Comparison of ENCODE assay signal across 18 cellular contexts in genomic region chrX:125439194-125439849, GRCh38.
DNase-seq lines count a peak whose midpoint lies in the region; FAIRE-seq and TF ChIP-seq lines count a peak whose summit lies in the region.
"Had no signal": no experiment of that assay in that cellular context is flagged by ENCODE, and none has a peak within 500 bp of the region (broad histone marks: within the 10 kb centered on the region; RNA-seq: fewer than 3 reads in every experiment).

No MANE protein-coding gene starts in this region.

- H2BK12ac ChIP-seq in H9 (ENCODE audit: insufficient read length, low read depth, low read length) (no peak overlapping the region), H1 (ENCODE audit: low read depth, low read length) (no peak overlapping the region)

- CTCF ChIA-PET in H1 (lab: Charles Lee; ENCODE audit: partially characterized antibody), result interaction anchor here (0.8 to 2.2 kb wide), 3 partner anchors 308 to 701 kb away, joined by 3 to 9 read pairs (median 4); no protein-coding TSS in a partner anchor

- no peaks in the 10 kb centered on the region for H3K79me1 ChIP-seq in H9 (ENCODE audit: insufficient read depth, low read depth, low read length, poor library complexity, severe bottlenecking)
- H3K79me1 ChIP-seq in H1 (ENCODE audit: low read depth, low read length), result no peaks in the 10 kb centered on the region
- H3K79me1 ChIP-seq in mesendoderm (ENCODE audit: low read length), result no peaks in the 10 kb centered on the region

- H3K4me1 ChIP-seq in H9 (ENCODE audit: insufficient read depth, low read length) (no peaks in the 10 kb centered on the region), H1 (replicated peaks in 1 of 4; ENCODE audit: control insufficient read depth in 3 of 4, insufficient read depth in 4 of 4, low read length in 3 of 4) (no peaks in the 10 kb centered on the region), mesendoderm (ENCODE audit: control insufficient read depth, low read depth, low read length) (no peaks in the 10 kb centered on the region)

- TF ChIP-seq CTCF in H9 (conservative IDR thresholded peaks at IDR 0.05) (peak; percentile 60; the same call in 2 of the 3 replicates), H1 (IDR thresholded peaks at IDR 0.05; ENCODE audit: control extremely low read depth in 1 of 3, insufficient read depth in 1 of 3, low read depth in 1 of 3, low read length in 3 of 3) (peak in 2 of 3 experiments; percentile 18 to 45; a peak in 2 of 4 replicates)

- H3K4me2 ChIP-seq in H9 (ENCODE audit: insufficient read depth, insufficient read length, low read length), result no peak overlapping the region
- H3K4me2 ChIP-seq in H1 (ENCODE audit: insufficient read depth in 1 of 2, low read depth in 2 of 2, low read length in 2 of 2), result no peak overlapping the region
- no peak overlapping the region for H3K4me2 ChIP-seq in mesendoderm (ENCODE audit: low read length)

- H3K56ac ChIP-seq in H9 (ENCODE audit: insufficient read length, low read depth, low read length), result no peak overlapping the region
- no peak overlapping the region for H3K56ac ChIP-seq in H1 (replicated peaks; ENCODE audit: insufficient read length, low read depth, low read length)
- no peak overlapping the region for H3K56ac ChIP-seq in mesendoderm (ENCODE audit: low read length)

- H2BK120ac ChIP-seq in H9 (ENCODE audit: low read depth, low read length, poor library complexity, severe bottlenecking) (no peak overlapping the region), H1 (replicated peaks; ENCODE audit: low read depth, low read length) (no peak overlapping the region), mesendoderm (ENCODE audit: low read depth, low read length) (no peak overlapping the region)

- H3K79me2 ChIP-seq in H9 (ENCODE audit: insufficient read depth, low read length) (no peaks in the 10 kb centered on the region), H1 (ENCODE audit: control insufficient read depth in 1 of 2, insufficient read depth in 2 of 2, low read length in 2 of 2) (no peaks in the 10 kb centered on the region), mesendoderm (ENCODE audit: control insufficient read depth, insufficient read depth, low read length) (no peaks in the 10 kb centered on the region)

- H3K4ac ChIP-seq in H9 (ENCODE audit: low read depth, low read length), result no peak overlapping the region
- H3K4ac ChIP-seq in H1 (replicated peaks; ENCODE audit: insufficient read length, low read depth, low read length), result no peak overlapping the region
- H3K4ac ChIP-seq in mesendoderm (ENCODE audit: low read depth, low read length), result no peak overlapping the region

- WGBS in H9 (ENCODE audit: extremely low coverage, insufficient read length, low lambda C conversion rate), result no CpG with 5 or more reads among the region's 3 CpGs
- WGBS in H1 (ENCODE audit: extremely low coverage in 1 of 2, insufficient coverage in 1 of 2, insufficient read length in 1 of 2, insufficient replicate concordance in 2 of 2, low coverage in 1 of 2, low lambda C conversion rate in 2 of 2, missing lambda C conversion rate in 1 of 2), 2 experiments, result 100% methylated on average over 3 of the region's 3 CpGs; no CpG with 5 or more reads in 1 of the 2 experiments
- no CpG with 5 or more reads among the region's 3 CpGs for WGBS in mesendoderm (ENCODE audit: extremely low coverage, insufficient coverage, low lambda C conversion rate)

- H4K20me1 ChIP-seq in H9 (ENCODE audit: control insufficient read depth, insufficient read depth, insufficient read length) (no peaks in the 10 kb centered on the region), H1 (replicated peaks in 1 of 2; ENCODE audit: control insufficient read depth in 1 of 2, insufficient read depth in 2 of 2, low read length in 2 of 2) (no peaks in the 10 kb centered on the region)

- H4K91ac ChIP-seq in H9 (ENCODE audit: insufficient read length, low read depth, low read length) (no peak overlapping the region), H1 (replicated peaks; ENCODE audit: insufficient read length, low read length) (no peak overlapping the region)

- peaks cover 17 to 37% of the 10 kb centered on the region in 2 experiments; a peak in 4 of 5 replicates for H3K9me3 Mint-ChIP-seq in H9
- H3K9me3 Mint-ChIP-seq: CD4-positive, alpha-beta memory T cell had no signal

- H3K18ac ChIP-seq in H9 (ENCODE audit: insufficient read length, low read depth, low read length) (no peak overlapping the region), H1 (ENCODE audit: extremely low read depth, low read length) (no peak overlapping the region), mesendoderm (ENCODE audit: low read length) (no peak overlapping the region)

- no peak overlapping the region for H3K9ac ChIP-seq in H9 (ENCODE audit: extremely low read depth, insufficient read length, low read length)
- H3K9ac ChIP-seq in H1 (replicated peaks in 1 of 4; ENCODE audit: extremely low read depth in 1 of 4, low read depth in 3 of 4, low read length in 3 of 4), result no peak overlapping the region
- H3K9ac ChIP-seq in mesendoderm (ENCODE audit: low read length), result no peak overlapping the region

- H3K27ac Mint-ChIP-seq in H9, result no peak overlapping the region
- H3K27ac Mint-ChIP-seq: B cell; CD4-positive, alpha-beta memory T cell; IgD-negative memory B cell had no signal

- no peak overlapping the region for H2AK5ac ChIP-seq in H9 (ENCODE audit: insufficient read length, low read length)
- H2AK5ac ChIP-seq in H1 (ENCODE audit: low read depth, low read length), result no peak overlapping the region
- no peak overlapping the region for H2AK5ac ChIP-seq in mesendoderm (ENCODE audit: low read length)

- no peak overlapping the region for H3K4me3 Mint-ChIP-seq in H9
- H3K4me3 Mint-ChIP-seq: B cell; CD4-positive, alpha-beta memory T cell had no signal

- 0 out of 4 replicates have a peak, but pooled peaks cover 0 to 2% of the 10 kb centered on the region in 2 experiments for H3K4me1 Mint-ChIP-seq in H9
- H3K4me1 Mint-ChIP-seq: B cell; CD4-positive, alpha-beta memory T cell; IgD-negative memory B cell had no signal

- POLR2A ChIA-PET in H1 (lab: Charles Lee; ENCODE audit: partially characterized antibody), result no interaction called here

- H3K36me3 ChIP-seq in H1 (ENCODE audit: control insufficient read depth in 2 of 4, insufficient read depth in 4 of 4, low read length in 3 of 4) (no peaks in the 10 kb centered on the region), mesendoderm (ENCODE audit: control insufficient read depth, insufficient read depth, low read length) (no peaks in the 10 kb centered on the region)

- H3K23ac ChIP-seq in H9 (ENCODE audit: insufficient read length, low read depth, low read length) (no peak overlapping the region), H1 (ENCODE audit: insufficient read length) (no peak overlapping the region), mesendoderm (ENCODE audit: low read length) (no peak overlapping the region)

- no peak overlapping the region for H3K14ac ChIP-seq in H9 (ENCODE audit: insufficient read depth, low read length)
- H3K14ac ChIP-seq in H1 (ENCODE audit: insufficient read length), result no peak overlapping the region

- H2BK20ac ChIP-seq in H9 (ENCODE audit: low read depth, low read length, poor library complexity, severe bottlenecking), result no peak overlapping the region
- no peak overlapping the region for H2BK20ac ChIP-seq in H1 (ENCODE audit: low read length)

- peaks cover 2 to 20% (median 20%) of the 10 kb centered on the region in 3 experiments for H3K36me3 Mint-ChIP-seq in H9 (ENCODE audit: insufficient read depth in 1 of 3, low read depth in 3 of 3)
- H3K36me3 Mint-ChIP-seq: CD4-positive, alpha-beta memory T cell; IgD-negative memory B cell had no signal

- TF ChIP-seq EP300 in H1 (IDR thresholded peaks at IDR 0.05; ENCODE audit: borderline replicate concordance in 1 of 2, low read depth in 2 of 2, low read length in 2 of 2), result no peak

- no peak overlapping the region for H4K8ac ChIP-seq in H9 (replicated peaks; ENCODE audit: insufficient read length, low read depth, low read length)
- no peak overlapping the region for H4K8ac ChIP-seq in H1 (ENCODE audit: extremely low read depth, insufficient read depth, low read length)
- no peak overlapping the region for H4K8ac ChIP-seq in mesendoderm (ENCODE audit: low read depth, low read length)

- peaks cover under 1% of the 10 kb centered on the region for H3K9me3 ChIP-seq in H9 (ENCODE audit: control insufficient read depth, low read depth, low read length)
- H3K9me3 ChIP-seq in H1 (ENCODE audit: insufficient read depth in 2 of 2, low read depth in 1 of 2, low read length in 1 of 2), result no peaks in the 10 kb centered on the region

- no peak overlapping the region for H2BK15ac ChIP-seq in H9 (ENCODE audit: low read depth, low read length)
- no peak overlapping the region for H2BK15ac ChIP-seq in H1 (ENCODE audit: low read length)
- no peak overlapping the region for H2BK15ac ChIP-seq in mesendoderm (replicated peaks; ENCODE audit: low read depth)

- no peak overlapping the region for H3K27ac ChIP-seq in H9 (ENCODE audit: insufficient read length, low read depth, low read length)
- no peak overlapping the region for H3K27ac ChIP-seq in H1 (ENCODE audit: low read depth, low read length)
- no peak overlapping the region for H3K27ac ChIP-seq in mesendoderm (ENCODE audit: low read depth, low read length)
- H3K27ac ChIP-seq: SK-N-MC had no signal

- H3K4me3 ChIP-seq in H1 (ENCODE audit: extremely low read depth in 1 of 4, insufficient read depth in 2 of 4, low read depth in 3 of 4, low read length in 4 of 4), result no peak overlapping the region
- H3K4me3 ChIP-seq in mesendoderm (ENCODE audit: low read length), result no peak overlapping the region
- H3K4me3 ChIP-seq: SK-N-MC had no signal

- no peak for DNase-seq in H9
- peak; percentile 89 for DNase-seq in OCI-M1 (lab: John Stamatoyannopoulos, UW)
- no peak for DNase-seq in H1 (ENCODE audit: low read depth in 1 of 2, low spot score in 2 of 2)
- peak; percentile 28 for DNase-seq in mesendoderm
- no peak for DNase-seq in NCI-H446 (lab: John Stamatoyannopoulos, UW)
- DNase-seq in cerebellar cortex (ENCODE audit: low spot score), result no peak
- DNase-seq in NCI-H2081 (lab: John Stamatoyannopoulos, UW), result no peak
- DNase-seq: CD4-positive, alpha-beta memory T cell; DMS79 treated with DMSO at 0.1 percent for 48 hours; NCI-H1417 treated with DMSO at 0.1 percent for 48 hours; NCI-H1930; NCI-H2171; NCI-H446 treated with DMSO at 0.1 percent for 48 hours had no signal

- H2AFZ ChIP-seq in H9 (ENCODE audit: low read length) (no peak overlapping the region), H1 (ENCODE audit: low read length) (no peak overlapping the region)

- H3K27me3 ChIP-seq in H9 (ENCODE audit: insufficient read depth, low read length) (no peaks in the 10 kb centered on the region), H1 (replicated peaks in 1 of 4; ENCODE audit: control insufficient read depth in 3 of 4, extremely low read depth in 1 of 4, insufficient read depth in 3 of 4, low read length in 3 of 4) (no peaks in the 10 kb centered on the region), mesendoderm (ENCODE audit: insufficient read depth, low read length, poor library complexity) (no peaks in the 10 kb centered on the region)

- no peak overlapping the region for H2BK5ac ChIP-seq in H9 (ENCODE audit: insufficient read length, low read length)
- no peak overlapping the region for H2BK5ac ChIP-seq in H1 (ENCODE audit: low read depth, low read length)
- no peak overlapping the region for H2BK5ac ChIP-seq in mesendoderm (ENCODE audit: low read length)

- TF ChIP-seq POLR2A in H1 (IDR thresholded peaks at IDR 0.05; ENCODE audit: control extremely low read depth in 1 of 2, low read depth in 2 of 2, low read length in 2 of 2), result no peak

- peak; percentile 98 for FAIRE-seq in H1 (lab: Jason Lieb, UNC)
- FAIRE-seq: G401.6, HTR-8/SVneo had no signal

- no peaks in the 10 kb centered on the region for H3K27me3 Mint-ChIP-seq in H9 (ENCODE audit: low read depth)
- H3K27me3 Mint-ChIP-seq: B cell had no signal

- no peaks in the 10 kb centered on the region for H3K23me2 ChIP-seq in H9 (ENCODE audit: insufficient read length, low read depth, low read length, poor library complexity, severe bottlenecking)
- no peaks in the 10 kb centered on the region for H3K23me2 ChIP-seq in H1 (ENCODE audit: low read depth, low read length)

- H4K5ac ChIP-seq in H9 (ENCODE audit: insufficient read length, low read depth, low read length), result no peak overlapping the region
- no peak overlapping the region for H4K5ac ChIP-seq in H1 (ENCODE audit: insufficient read length, low read depth, low read length)
- no peak overlapping the region for H4K5ac ChIP-seq in mesendoderm (ENCODE audit: low read length)

- H3T11ph ChIP-seq in H9 (ENCODE audit: low read length), result no peak overlapping the region

- TF ChIP-seq RAD21 in H1 (IDR thresholded peaks at IDR 0.05 in 1 of 2, conservative IDR thresholded peaks at IDR 0.05 in 1 of 2; ENCODE audit: low read depth in 2 of 2, low read length in 2 of 2), result peak; percentile 58 to 66

Comparison
In these comparisons a context has a peak if more than half of its experiments do, and no peak if none do; other contexts are left out.
1. DNase-seq: peak in OCI-M1 (single experiment) and mesendoderm (single experiment); none in H9 (single experiment), H1 (0 of 2), NCI-H446 (0 of 2), cerebellar cortex (single experiment) and NCI-H2081 (0 of 2).